Comparison of ENCODE assay signal across 17 cellular contexts in the genomic region with DNA sequence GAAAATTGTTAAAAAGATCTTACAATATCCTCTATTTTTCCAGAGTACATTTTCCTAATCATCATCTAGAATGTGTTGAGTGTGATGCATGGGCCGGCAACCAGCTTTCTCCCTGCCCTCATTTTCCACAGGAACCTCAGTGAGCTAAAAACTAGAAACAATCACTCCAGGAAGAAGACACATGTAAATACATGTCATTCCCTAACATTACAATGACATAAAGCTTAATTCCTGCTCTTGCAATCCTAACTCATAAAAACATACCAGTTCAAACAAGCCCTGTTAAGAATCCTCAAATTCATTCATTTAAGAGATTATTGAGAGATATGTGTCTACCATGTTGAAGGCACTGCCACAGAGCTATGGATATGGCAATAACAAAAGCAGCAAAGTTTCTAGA.
"Had no signal": no experiment of that assay in that cellular context is flagged by ENCODE, and none has a peak within 500 bp of the region (broad histone marks: within the 10 kb centered on the region; RNA-seq: fewer than 3 reads in every experiment).

No MANE protein-coding gene starts in this region.

- ATAC-seq: activated T-helper 17 cell treated with anti-CD3 and anti-CD28 coated beads, Interleukin-2, amount 50 U/mL, for 72 hours; T-helper 17 cell had no signal

- H3K27me3 Mint-ChIP-seq: activated CD4-positive, alpha-beta memory T cell treated with anti-CD3 and anti-CD28 coated beads for 36 hours; activated CD4-positive, alpha-beta T cell treated with anti-CD3 and anti-CD28 coated beads, Interleukin-2, amount 10 ng/mL, durations not matched to agents 7 days and 5 days; activated naive CD8-positive, alpha-beta T cell treated with anti-CD3 and anti-CD28 coated beads for 36 hours; activated T-helper 17 cell treated with anti-CD3 and anti-CD28 coated beads, Interleukin-2, amount 50 U/mL, for 72 hours; T-helper 17 cell had no signal

- H3K9me3 Mint-ChIP-seq: activated CD4-positive, alpha-beta memory T cell treated with anti-CD3 and anti-CD28 coated beads for 36 hours; activated CD4-positive, alpha-beta T cell treated with anti-CD3 and anti-CD28 coated beads, Interleukin-2, amount 10 ng/mL, durations not matched to agents 7 days and 5 days; activated naive CD4-positive, alpha-beta T cell treated with anti-CD3 and anti-CD28 coated beads for 36 hours; activated naive CD8-positive, alpha-beta T cell treated with anti-CD3 and anti-CD28 coated beads for 36 hours; activated T-helper 17 cell treated with anti-CD3 and anti-CD28 coated beads, Interleukin-2, amount 50 U/mL, for 72 hours had no signal

- H3K27ac Mint-ChIP-seq: activated CD4-positive, alpha-beta memory T cell treated with anti-CD3 and anti-CD28 coated beads for 36 hours; activated CD4-positive, alpha-beta T cell treated with anti-CD3 and anti-CD28 coated beads, Interleukin-2, amount 10 ng/mL, durations not matched to agents 7 days and 5 days; activated naive CD4-positive, alpha-beta T cell treated with anti-CD3 and anti-CD28 coated beads for 36 hours; activated naive CD8-positive, alpha-beta T cell treated with anti-CD3 and anti-CD28 coated beads for 36 hours; activated T-helper 17 cell treated with anti-CD3 and anti-CD28 coated beads, Interleukin-2, amount 50 U/mL, for 72 hours; T-helper 17 cell had no signal

- H3K4me3 Mint-ChIP-seq: activated CD4-positive, alpha-beta memory T cell treated with anti-CD3 and anti-CD28 coated beads for 36 hours; activated CD4-positive, alpha-beta T cell treated with anti-CD3 and anti-CD28 coated beads, Interleukin-2, amount 10 ng/mL, durations not matched to agents 7 days and 5 days; activated naive CD4-positive, alpha-beta T cell treated with anti-CD3 and anti-CD28 coated beads for 36 hours; activated naive CD8-positive, alpha-beta T cell treated with anti-CD3 and anti-CD28 coated beads for 36 hours; activated T-helper 17 cell treated with anti-CD3 and anti-CD28 coated beads, Interleukin-2, amount 50 U/mL, for 72 hours; T-helper 17 cell had no signal

- H3K27me3 ChIP-seq: brain microvascular endothelial cell had no signal

- H3K27ac ChIP-seq: brain microvascular endothelial cell had no signal

- H3K36me3 ChIP-seq: brain microvascular endothelial cell had no signal

- DNase-seq: activated CD4-positive, alpha-beta memory T cell treated with anti-CD3 and anti-CD28 coated beads for 36 hours; activated CD4-positive, alpha-beta T cell treated with anti-CD3 and anti-CD28 coated beads, Interleukin-2, amount 10 ng/mL, durations not matched to agents 7 days and 5 days; activated CD4-positive, CD25-positive, alpha-beta regulatory T cell; activated CD8-positive, alpha-beta memory T cell treated with anti-CD3 and anti-CD28 coated beads for 24 hours; activated gamma-delta T cell; activated naive CD4-positive, alpha-beta T cell treated with anti-CD3 and anti-CD28 coated beads for 36 hours; activated naive CD8-positive, alpha-beta T cell treated with anti-CD3 and anti-CD28 coated beads for 36 hours; activated T-cell treated with anti-CD3 and anti-CD28 coated beads, Interleukin-2, amount 50 U/mL, for 48 hours; brain microvascular endothelial cell; MM.1S; NCI-H1105 treated with DMSO at 0.1 percent for 48 hours; NCI-H1436 treated with DMSO at 0.1 percent for 48 hours; NCI-H187; NCI-H510A treated with DMSO at 0.1 percent for 48 hours; T-helper 17 cell; T1000 had no signal
